In the genomic region with DNA sequence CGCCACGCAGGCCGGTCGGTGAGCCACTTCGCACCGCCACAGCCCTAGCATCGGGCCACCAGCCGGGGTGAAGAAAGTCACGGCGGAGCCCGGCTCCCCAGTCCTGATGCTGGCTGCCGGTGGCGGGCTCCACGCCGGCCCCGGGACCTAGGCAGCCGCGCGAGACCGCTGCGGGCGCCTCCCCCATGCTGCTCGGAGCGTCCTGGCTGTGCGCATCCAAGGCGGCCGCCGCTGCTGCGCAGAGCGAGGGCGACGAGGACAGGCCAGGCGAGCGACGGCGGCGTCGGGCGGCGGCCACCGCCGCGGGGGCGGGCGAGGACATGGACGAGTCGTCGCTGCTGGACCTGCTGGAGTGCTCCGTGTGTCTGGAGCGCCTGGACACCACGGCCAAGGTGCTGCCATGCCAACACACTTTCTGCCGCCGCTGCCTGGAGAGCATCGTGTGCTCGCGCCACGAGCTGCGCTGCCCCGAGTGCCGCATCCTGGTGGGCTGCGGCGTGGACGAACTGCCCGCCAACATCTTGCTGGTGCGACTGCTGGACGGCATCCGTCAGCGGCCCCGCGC, we compare ENCODE assay signal across 8 cellular contexts. TPM values are rescaled to one million over a fixed set of nuclear protein-coding genes. Genes with fewer than 3 reads are reported as not detected.
DNase-seq lines count a peak whose midpoint lies in the region; ATAC-seq and TF ChIP-seq lines count a peak whose summit lies in the region.

No MANE protein-coding gene starts in this region.

- WGBS in ectodermal cell, 2 experiments = 3 to 4% methylated on average over 70 of the region's 70 CpGs
- 0% methylated on average over 23 of the region's 70 CpGs; no CpG with 5 or more reads in 1 of the 2 donors for WGBS in testis, 2 donors

- H3K4me1 Mint-ChIP-seq in memory B cell = peaks cover 8% of the 10 kb centered on the region

- no peaks in the 10 kb centered on the region for H3K9me3 ChIP-seq in ectodermal cell (ENCODE audit: control insufficient read depth, low read length)
- no peaks in the 10 kb centered on the region for H3K9me3 ChIP-seq in testis

- ATAC-seq in memory B cell (ENCODE audit: low read depth) = no peak
- no peak for ATAC-seq in GM21717 (IDR thresholded peaks at IDR 0.05; ENCODE audit: unreplicated experiment)
- ATAC-seq in GM18909 (IDR thresholded peaks at IDR 0.05; ENCODE audit: poor library complexity, unreplicated experiment) = no peak

- H3K4me3 Mint-ChIP-seq in memory B cell = peak overlapping the region; percentile 17

- no peak for TF ChIP-seq CTCF in testis (IDR thresholded peaks at IDR 0.05)

- H3K36me3 ChIP-seq in ectodermal cell (ENCODE audit: control insufficient read depth, insufficient read depth, low read length) (no peaks in the 10 kb centered on the region), testis (ENCODE audit: low read depth, missing control alignments) (no peaks in the 10 kb centered on the region)

- H3K4me1 ChIP-seq in ectodermal cell (ENCODE audit: control insufficient read depth, insufficient read depth, low read length) (peaks cover 4% of the 10 kb centered on the region), testis (peaks cover 3% of the 10 kb centered on the region)

- H3K36me3 Mint-ChIP-seq in memory B cell = no peaks in the 10 kb centered on the region

- TF ChIP-seq POLR2A in testis (IDR thresholded peaks at IDR 0.05) = no peak

- H3K27me3 Mint-ChIP-seq in memory B cell = peaks cover 13% of the 10 kb centered on the region

- peak overlapping the region; percentile 42 for H3K4me3 ChIP-seq in ectodermal cell (ENCODE audit: insufficient read depth, low read depth, low read length)
- peak overlapping the region; percentile 65 to 68 for H3K4me3 ChIP-seq in testis

- no peaks in the 10 kb centered on the region for H3K9me3 Mint-ChIP-seq in memory B cell

- intact Hi-C loops in testis (cut with DNase I; ENCODE audit: low total_unique reads) = no loop called here

- H3K27ac ChIP-seq in ectodermal cell (ENCODE audit: insufficient read depth, low read depth, low read length, poor library complexity, severe bottlenecking) (no peak overlapping the region), testis (peak overlapping the region in 1 of 2 donors; percentile 78)

- H3K27ac Mint-ChIP-seq in memory B cell = no peak overlapping the region

- H3K27me3 ChIP-seq in ectodermal cell (ENCODE audit: control insufficient read depth, insufficient read depth, low read length, poor library complexity, severe bottlenecking) (peaks cover 61% of the 10 kb centered on the region), testis (no peaks in the 10 kb centered on the region)

- peak; percentile 67 for DNase-seq in activated effector memory CD4-positive, alpha-beta T cell treated with anti-CD3 and anti-CD28 coated beads, Interleukin-2, amount 50 U/mL, for 16 hours
- no peak for DNase-seq in activated effector memory CD4-positive, alpha-beta T cell treated with Interleukin-2 at 50 U/mL for 16 hours
- DNase-seq in SW480 (ENCODE audit: low spot score) (peak; percentile 15), memory B cell (ENCODE audit: low spot score in 2 of 2) (peak in 1 of 2 donors; percentile 11), testis (peak; percentile 44)

RNA-seq across cellular contexts. Expression of a gene that starts 0.4 kb away (rescaled TPM):
- 0.94 TPM for polyA plus RNA-seq in ectodermal cell (2013, experiment 1 of 4)
- 1.2 TPM for polyA plus RNA-seq in ectodermal cell (2013, experiment 2 of 4)
- 0.91 TPM for polyA plus RNA-seq in ectodermal cell (2013, experiment 3 of 4)
- 1.3 TPM for polyA plus RNA-seq in ectodermal cell (2013, experiment 4 of 4)
- total RNA-seq in testis = 10 to 100 TPM; 16.5 to 20.1 TPM
- polyA plus RNA-seq in testis (ENCODE audit: insufficient read depth, low read depth, low replicate concordance) = 9.3 TPM
